Comparison of ENCODE assay signal across 1 cellular context in the genomic region with DNA sequence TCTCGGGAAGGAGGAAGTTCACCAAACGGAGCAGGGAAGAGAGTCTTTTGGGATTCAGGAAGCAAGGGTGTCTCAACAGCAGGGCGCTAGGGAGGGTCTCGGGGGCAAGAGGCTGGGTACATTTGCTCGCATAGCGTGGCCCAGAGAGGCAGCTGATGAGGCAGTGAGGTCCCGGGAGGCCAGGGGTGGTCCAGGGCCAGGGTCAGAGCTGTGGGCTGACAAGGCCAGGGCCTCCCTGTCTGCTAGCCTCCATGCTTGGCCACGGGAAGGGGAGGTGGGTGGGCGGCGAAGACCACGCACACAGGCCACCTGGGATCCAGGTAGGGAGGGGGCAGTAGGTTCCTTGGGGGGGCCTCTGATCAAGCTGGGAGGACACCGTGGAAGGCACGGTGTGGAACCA.
TF ChIP-seq lines count a peak whose summit lies in the region.

No MANE protein-coding gene starts in this region.

TF ChIP-seq in GM12878, 131 proteins besides CTCF, POLR2A, EP300 and RAD21:
- TF ChIP-seq PAX5 (IDR thresholded peaks at IDR 0.05; ENCODE audit: borderline replicate concordance, low read depth, low read length) (no peak), ZZZ3 (IDR thresholded peaks at IDR 0.05; ENCODE audit: control insufficient read depth, insufficient read length, low read depth) (no peak), MEF2B (IDR thresholded peaks at IDR 0.05; ENCODE audit: partially characterized antibody, poor library complexity, severe bottlenecking) (no peak), ZNF24 (IDR thresholded peaks at IDR 0.05) (no peak), ATF7 (IDR thresholded peaks at IDR 0.05; ENCODE audit: low read depth) (no peak), MTA2 (IDR thresholded peaks at IDR 0.05; ENCODE audit: low read depth) (no peak), MTA3 (IDR thresholded peaks at IDR 0.05; ENCODE audit: borderline replicate concordance, low read length) (no peak), YBX1 (IDR thresholded peaks at IDR 0.05) (no peak), STAT1 (conservative IDR thresholded peaks at IDR 0.05) (no peak), LARP7 (IDR thresholded peaks at IDR 0.05) (no peak), SIN3A (IDR thresholded peaks at IDR 0.05; ENCODE audit: low read depth, low read length) (no peak), RAD51 (IDR thresholded peaks at IDR 0.05) (no peak)
- TF ChIP-seq, protein P1, sequence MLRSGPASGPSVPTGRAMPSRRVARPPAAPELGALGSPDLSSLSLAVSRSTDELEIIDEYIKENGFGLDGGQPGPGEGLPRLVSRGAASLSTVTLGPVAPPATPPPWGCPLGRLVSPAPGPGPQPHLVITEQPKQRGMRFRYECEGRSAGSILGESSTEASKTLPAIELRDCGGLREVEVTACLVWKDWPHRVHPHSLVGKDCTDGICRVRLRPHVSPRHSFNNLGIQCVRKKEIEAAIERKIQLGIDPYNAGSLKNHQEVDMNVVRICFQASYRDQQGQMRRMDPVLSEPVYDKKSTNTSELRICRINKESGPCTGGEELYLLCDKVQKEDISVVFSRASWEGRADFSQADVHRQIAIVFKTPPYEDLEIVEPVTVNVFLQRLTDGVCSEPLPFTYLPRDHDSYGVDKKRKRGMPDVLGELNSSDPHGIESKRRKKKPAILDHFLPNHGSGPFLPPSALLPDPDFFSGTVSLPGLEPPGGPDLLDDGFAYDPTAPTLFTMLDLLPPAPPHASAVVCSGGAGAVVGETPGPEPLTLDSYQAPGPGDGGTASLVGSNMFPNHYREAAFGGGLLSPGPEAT (IDR thresholded peaks at IDR 0.05; ENCODE audit: low read depth), result no peak
- TF ChIP-seq, protein P2, sequence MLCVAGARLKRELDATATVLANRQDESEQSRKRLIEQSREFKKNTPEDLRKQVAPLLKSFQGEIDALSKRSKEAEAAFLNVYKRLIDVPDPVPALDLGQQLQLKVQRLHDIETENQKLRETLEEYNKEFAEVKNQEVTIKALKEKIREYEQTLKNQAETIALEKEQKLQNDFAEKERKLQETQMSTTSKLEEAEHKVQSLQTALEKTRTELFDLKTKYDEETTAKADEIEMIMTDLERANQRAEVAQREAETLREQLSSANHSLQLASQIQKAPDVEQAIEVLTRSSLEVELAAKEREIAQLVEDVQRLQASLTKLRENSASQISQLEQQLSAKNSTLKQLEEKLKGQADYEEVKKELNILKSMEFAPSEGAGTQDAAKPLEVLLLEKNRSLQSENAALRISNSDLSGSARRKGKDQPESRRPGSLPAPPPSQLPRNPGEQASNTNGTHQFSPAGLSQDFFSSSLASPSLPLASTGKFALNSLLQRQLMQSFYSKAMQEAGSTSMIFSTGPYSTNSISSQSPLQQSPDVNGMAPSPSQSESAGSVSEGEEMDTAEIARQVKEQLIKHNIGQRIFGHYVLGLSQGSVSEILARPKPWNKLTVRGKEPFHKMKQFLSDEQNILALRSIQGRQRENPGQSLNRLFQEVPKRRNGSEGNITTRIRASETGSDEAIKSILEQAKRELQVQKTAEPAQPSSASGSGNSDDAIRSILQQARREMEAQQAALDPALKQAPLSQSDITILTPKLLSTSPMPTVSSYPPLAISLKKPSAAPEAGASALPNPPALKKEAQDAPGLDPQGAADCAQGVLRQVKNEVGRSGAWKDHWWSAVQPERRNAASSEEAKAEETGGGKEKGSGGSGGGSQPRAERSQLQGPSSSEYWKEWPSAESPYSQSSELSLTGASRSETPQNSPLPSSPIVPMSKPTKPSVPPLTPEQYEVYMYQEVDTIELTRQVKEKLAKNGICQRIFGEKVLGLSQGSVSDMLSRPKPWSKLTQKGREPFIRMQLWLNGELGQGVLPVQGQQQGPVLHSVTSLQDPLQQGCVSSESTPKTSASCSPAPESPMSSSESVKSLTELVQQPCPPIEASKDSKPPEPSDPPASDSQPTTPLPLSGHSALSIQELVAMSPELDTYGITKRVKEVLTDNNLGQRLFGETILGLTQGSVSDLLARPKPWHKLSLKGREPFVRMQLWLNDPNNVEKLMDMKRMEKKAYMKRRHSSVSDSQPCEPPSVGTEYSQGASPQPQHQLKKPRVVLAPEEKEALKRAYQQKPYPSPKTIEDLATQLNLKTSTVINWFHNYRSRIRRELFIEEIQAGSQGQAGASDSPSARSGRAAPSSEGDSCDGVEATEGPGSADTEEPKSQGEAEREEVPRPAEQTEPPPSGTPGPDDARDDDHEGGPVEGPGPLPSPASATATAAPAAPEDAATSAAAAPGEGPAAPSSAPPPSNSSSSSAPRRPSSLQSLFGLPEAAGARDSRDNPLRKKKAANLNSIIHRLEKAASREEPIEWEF (IDR thresholded peaks at IDR 0.05; ENCODE audit: insufficient replicate concordance, low read depth, low read length), result no peak
- TF ChIP-seq, protein P3, sequence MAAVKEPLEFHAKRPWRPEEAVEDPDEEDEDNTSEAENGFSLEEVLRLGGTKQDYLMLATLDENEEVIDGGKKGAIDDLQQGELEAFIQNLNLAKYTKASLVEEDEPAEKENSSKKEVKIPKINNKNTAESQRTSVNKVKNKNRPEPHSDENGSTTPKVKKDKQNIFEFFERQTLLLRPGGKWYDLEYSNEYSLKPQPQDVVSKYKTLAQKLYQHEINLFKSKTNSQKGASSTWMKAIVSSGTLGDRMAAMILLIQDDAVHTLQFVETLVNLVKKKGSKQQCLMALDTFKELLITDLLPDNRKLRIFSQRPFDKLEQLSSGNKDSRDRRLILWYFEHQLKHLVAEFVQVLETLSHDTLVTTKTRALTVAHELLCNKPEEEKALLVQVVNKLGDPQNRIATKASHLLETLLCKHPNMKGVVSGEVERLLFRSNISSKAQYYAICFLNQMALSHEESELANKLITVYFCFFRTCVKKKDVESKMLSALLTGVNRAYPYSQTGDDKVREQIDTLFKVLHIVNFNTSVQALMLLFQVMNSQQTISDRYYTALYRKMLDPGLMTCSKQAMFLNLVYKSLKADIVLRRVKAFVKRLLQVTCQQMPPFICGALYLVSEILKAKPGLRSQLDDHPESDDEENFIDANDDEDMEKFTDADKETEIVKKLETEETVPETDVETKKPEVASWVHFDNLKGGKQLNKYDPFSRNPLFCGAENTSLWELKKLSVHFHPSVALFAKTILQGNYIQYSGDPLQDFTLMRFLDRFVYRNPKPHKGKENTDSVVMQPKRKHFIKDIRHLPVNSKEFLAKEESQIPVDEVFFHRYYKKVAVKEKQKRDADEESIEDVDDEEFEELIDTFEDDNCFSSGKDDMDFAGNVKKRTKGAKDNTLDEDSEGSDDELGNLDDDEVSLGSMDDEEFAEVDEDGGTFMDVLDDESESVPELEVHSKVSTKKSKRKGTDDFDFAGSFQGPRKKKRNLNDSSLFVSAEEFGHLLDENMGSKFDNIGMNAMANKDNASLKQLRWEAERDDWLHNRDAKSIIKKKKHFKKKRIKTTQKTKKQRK (IDR thresholded peaks at IDR 0.05; ENCODE audit: low read depth, low read length), result no peak
- TF ChIP-seq, protein P4, sequence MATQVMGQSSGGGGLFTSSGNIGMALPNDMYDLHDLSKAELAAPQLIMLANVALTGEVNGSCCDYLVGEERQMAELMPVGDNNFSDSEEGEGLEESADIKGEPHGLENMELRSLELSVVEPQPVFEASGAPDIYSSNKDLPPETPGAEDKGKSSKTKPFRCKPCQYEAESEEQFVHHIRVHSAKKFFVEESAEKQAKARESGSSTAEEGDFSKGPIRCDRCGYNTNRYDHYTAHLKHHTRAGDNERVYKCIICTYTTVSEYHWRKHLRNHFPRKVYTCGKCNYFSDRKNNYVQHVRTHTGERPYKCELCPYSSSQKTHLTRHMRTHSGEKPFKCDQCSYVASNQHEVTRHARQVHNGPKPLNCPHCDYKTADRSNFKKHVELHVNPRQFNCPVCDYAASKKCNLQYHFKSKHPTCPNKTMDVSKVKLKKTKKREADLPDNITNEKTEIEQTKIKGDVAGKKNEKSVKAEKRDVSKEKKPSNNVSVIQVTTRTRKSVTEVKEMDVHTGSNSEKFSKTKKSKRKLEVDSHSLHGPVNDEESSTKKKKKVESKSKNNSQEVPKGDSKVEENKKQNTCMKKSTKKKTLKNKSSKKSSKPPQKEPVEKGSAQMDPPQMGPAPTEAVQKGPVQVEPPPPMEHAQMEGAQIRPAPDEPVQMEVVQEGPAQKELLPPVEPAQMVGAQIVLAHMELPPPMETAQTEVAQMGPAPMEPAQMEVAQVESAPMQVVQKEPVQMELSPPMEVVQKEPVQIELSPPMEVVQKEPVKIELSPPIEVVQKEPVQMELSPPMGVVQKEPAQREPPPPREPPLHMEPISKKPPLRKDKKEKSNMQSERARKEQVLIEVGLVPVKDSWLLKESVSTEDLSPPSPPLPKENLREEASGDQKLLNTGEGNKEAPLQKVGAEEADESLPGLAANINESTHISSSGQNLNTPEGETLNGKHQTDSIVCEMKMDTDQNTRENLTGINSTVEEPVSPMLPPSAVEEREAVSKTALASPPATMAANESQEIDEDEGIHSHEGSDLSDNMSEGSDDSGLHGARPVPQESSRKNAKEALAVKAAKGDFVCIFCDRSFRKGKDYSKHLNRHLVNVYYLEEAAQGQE (IDR thresholded peaks at IDR 0.05; ENCODE audit: low read depth, low read length), result no peak
- TF ChIP-seq, protein P5, sequence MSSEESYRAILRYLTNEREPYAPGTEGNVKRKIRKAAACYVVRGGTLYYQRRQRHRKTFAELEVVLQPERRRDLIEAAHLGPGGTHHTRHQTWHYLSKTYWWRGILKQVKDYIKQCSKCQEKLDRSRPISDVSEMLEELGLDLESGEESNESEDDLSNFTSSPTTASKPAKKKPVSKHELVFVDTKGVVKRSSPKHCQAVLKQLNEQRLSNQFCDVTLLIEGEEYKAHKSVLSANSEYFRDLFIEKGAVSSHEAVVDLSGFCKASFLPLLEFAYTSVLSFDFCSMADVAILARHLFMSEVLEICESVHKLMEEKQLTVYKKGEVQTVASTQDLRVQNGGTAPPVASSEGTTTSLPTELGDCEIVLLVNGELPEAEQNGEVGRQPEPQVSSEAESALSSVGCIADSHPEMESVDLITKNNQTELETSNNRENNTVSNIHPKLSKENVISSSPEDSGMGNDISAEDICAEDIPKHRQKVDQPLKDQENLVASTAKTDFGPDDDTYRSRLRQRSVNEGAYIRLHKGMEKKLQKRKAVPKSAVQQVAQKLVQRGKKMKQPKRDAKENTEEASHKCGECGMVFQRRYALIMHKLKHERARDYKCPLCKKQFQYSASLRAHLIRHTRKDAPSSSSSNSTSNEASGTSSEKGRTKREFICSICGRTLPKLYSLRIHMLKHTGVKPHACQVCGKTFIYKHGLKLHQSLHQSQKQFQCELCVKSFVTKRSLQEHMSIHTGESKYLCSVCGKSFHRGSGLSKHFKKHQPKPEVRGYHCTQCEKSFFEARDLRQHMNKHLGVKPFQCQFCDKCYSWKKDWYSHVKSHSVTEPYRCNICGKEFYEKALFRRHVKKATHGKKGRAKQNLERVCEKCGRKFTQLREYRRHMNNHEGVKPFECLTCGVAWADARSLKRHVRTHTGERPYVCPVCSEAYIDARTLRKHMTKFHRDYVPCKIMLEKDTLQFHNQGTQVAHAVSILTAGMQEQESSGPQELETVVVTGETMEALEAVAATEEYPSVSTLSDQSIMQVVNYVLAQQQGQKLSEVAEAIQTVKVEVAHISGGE (CRISPR knock-in tag; IDR thresholded peaks at IDR 0.05), result no peak
- TF ChIP-seq, protein P6, sequence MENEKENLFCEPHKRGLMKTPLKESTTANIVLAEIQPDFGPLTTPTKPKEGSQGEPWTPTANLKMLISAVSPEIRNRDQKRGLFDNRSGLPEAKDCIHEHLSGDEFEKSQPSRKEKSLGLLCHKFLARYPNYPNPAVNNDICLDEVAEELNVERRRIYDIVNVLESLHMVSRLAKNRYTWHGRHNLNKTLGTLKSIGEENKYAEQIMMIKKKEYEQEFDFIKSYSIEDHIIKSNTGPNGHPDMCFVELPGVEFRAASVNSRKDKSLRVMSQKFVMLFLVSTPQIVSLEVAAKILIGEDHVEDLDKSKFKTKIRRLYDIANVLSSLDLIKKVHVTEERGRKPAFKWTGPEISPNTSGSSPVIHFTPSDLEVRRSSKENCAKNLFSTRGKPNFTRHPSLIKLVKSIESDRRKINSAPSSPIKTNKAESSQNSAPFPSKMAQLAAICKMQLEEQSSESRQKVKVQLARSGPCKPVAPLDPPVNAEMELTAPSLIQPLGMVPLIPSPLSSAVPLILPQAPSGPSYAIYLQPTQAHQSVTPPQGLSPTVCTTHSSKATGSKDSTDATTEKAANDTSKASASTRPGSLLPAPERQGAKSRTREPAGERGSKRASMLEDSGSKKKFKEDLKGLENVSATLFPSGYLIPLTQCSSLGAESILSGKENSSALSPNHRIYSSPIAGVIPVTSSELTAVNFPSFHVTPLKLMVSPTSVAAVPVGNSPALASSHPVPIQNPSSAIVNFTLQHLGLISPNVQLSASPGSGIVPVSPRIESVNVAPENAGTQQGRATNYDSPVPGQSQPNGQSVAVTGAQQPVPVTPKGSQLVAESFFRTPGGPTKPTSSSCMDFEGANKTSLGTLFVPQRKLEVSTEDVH (IDR thresholded peaks at IDR 0.05; ENCODE audit: low read depth, partially characterized antibody), result no peak
- TF ChIP-seq, protein P7, sequence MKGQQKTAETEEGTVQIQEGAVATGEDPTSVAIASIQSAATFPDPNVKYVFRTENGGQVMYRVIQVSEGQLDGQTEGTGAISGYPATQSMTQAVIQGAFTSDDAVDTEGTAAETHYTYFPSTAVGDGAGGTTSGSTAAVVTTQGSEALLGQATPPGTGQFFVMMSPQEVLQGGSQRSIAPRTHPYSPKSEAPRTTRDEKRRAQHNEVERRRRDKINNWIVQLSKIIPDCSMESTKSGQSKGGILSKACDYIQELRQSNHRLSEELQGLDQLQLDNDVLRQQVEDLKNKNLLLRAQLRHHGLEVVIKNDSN (IDR thresholded peaks at IDR 0.05; ENCODE audit: borderline replicate concordance, extremely low read length, insufficient read depth, low read depth, low read length), result no peak
TF ChIP-seq in GM12878: peak in this region for 0.
